In genomic region chr17:163514-164103, GRCh38 we compare ENCODE assay signal across 16 cellular contexts. TPM values are rescaled to one million over a fixed set of nuclear protein-coding genes. Genes with fewer than 3 reads are reported as not detected.
A peak's percentile ranks its signal among the peaks of the same experiment; 100 is the strongest.
DNase-seq lines count a peak whose midpoint lies in the region; ATAC-seq and TF ChIP-seq lines count a peak whose summit lies in the region.
"Had no signal": no experiment of that assay in that cellular context is flagged by ENCODE, and none has a peak within 500 bp of the region (broad histone marks: within the 10 kb centered on the region; RNA-seq: fewer than 3 reads in every experiment).

No MANE protein-coding gene starts in this region.

- H3K4ac ChIP-seq in neuronal stem cell (ENCODE audit: low read length) = peak overlapping the region; percentile 60

- no peaks in the 10 kb centered on the region for H4K20me1 ChIP-seq in GM23248 (ENCODE audit: insufficient read depth)
- no peaks in the 10 kb centered on the region for H4K20me1 ChIP-seq in OCI-LY3 (ENCODE audit: insufficient read depth, low read length)

- H2BK15ac ChIP-seq in neuronal stem cell (ENCODE audit: low read length) = peak overlapping the region; percentile 73

- peak overlapping the region; percentile 39 for H3K14ac ChIP-seq in neuronal stem cell (ENCODE audit: low read length)

- peak overlapping the region; percentile 35 for H2BK5ac ChIP-seq in neuronal stem cell (ENCODE audit: low read length)

- H3K36me3 ChIP-seq in GM23248 (ENCODE audit: low read depth) = no peaks in the 10 kb centered on the region
- no peaks in the 10 kb centered on the region for H3K36me3 ChIP-seq in OCI-LY3 (replicated peaks; ENCODE audit: low read depth, low read length)
- no peaks in the 10 kb centered on the region for H3K36me3 ChIP-seq in neuronal stem cell (replicated peaks in 1 of 2; ENCODE audit: control insufficient read depth in 2 of 2, insufficient read depth in 2 of 2, low read length in 2 of 2)

- peak overlapping the region; percentile 22 for H4K91ac ChIP-seq in neuronal stem cell (ENCODE audit: low read depth, low read length, poor library complexity)

- H2BK120ac ChIP-seq in neuronal stem cell (ENCODE audit: low read depth, low read length) = peak overlapping the region; percentile 26

- H3K4me2 ChIP-seq in GM23248 (ENCODE audit: unreplicated experiment) (no peak overlapping the region), OCI-LY3 (ENCODE audit: low read length) (peak overlapping the region; percentile 61), neuronal stem cell (ENCODE audit: insufficient read depth, low read length, poor library complexity, severe bottlenecking) (no peak overlapping the region)

- no peaks in the 10 kb centered on the region for H3F3A ChIP-seq in GM23248 (ENCODE audit: insufficient read depth)

- no peaks in the 10 kb centered on the region for H3K9me2 ChIP-seq in GM23248 (ENCODE audit: insufficient read depth)

- in situ Hi-C loops in GM23248 (cut with MboI) = no loop called here

- no peak for ATAC-seq in HG02571 (IDR thresholded peaks at IDR 0.05; ENCODE audit: unreplicated experiment)
- ATAC-seq: natural killer cell had no signal

- H3K79me1 ChIP-seq in neuronal stem cell (ENCODE audit: low read depth, low read length) = peaks cover 4% of the 10 kb centered on the region

- H3K23ac ChIP-seq in neuronal stem cell (ENCODE audit: low read depth, low read length, poor library complexity) = no peak overlapping the region

- peak overlapping the region; percentile 53 for H3K18ac ChIP-seq in neuronal stem cell (ENCODE audit: low read length)

- peak; percentile 48 for TF ChIP-seq CTCF in OCI-LY3 (IDR thresholded peaks at IDR 0.05; ENCODE audit: low read depth, low read length)
- TF ChIP-seq CTCF in epithelial cell of esophagus (IDR thresholded peaks at IDR 0.05; ENCODE audit: insufficient read depth, low read depth, low read length, missing control alignments) = peak; percentile 40

- DNase-seq in GM23248 (peak; percentile 14), epithelial cell of esophagus (ENCODE audit: low read depth) (no peak), neuronal stem cell (ENCODE audit: low spot score) (no peak), NCI-H524 (lab: John Stamatoyannopoulos, UW) (no peak), kidney glomerular epithelial cell (lab: John Stamatoyannopoulos, UW) (no peak), AML-193 (lab: John Stamatoyannopoulos, UW) (no peak)
- DNase-seq: activated CD4-positive, alpha-beta T cell treated with anti-CD3 and anti-CD28 coated beads, Interleukin-2, amount 50 U/mL, for 1 hour; aorta; effector CD8-positive, alpha-beta T cell; GF-D8; natural killer cell had no signal

- no peak overlapping the region for H3K9ac ChIP-seq in GM23248
- H3K9ac ChIP-seq in OCI-LY3 (ENCODE audit: low read length) = peak overlapping the region; percentile 35; the same call in 1 of the 2 replicates
- H3K9ac ChIP-seq in neuronal stem cell (ENCODE audit: low read depth, low read length, poor library complexity) = no peak overlapping the region

- H3K27ac ChIP-seq in GM23248 (no peak overlapping the region), OCI-LY3 (ENCODE audit: low read length) (no peak overlapping the region), neuronal stem cell (replicated peaks; ENCODE audit: low read length) (no peak overlapping the region)

- no peak overlapping the region for H3K4me3 ChIP-seq in GM23248
- H3K4me3 ChIP-seq in OCI-LY3 (ENCODE audit: low read length) = no peak overlapping the region
- no peak overlapping the region for H3K4me3 ChIP-seq in epithelial cell of esophagus (ENCODE audit: low read length)
- H3K4me3 ChIP-seq in neuronal stem cell (ENCODE audit: low read length in 2 of 2) = no peak overlapping the region

- H2AFZ ChIP-seq in GM23248 = no peak overlapping the region
- peak overlapping the region; percentile 79 for H2AFZ ChIP-seq in OCI-LY3 (ENCODE audit: low read depth, low read length)
- no peak overlapping the region for H2AFZ ChIP-seq in neuronal stem cell (ENCODE audit: low read length)

- H2AK5ac ChIP-seq in neuronal stem cell (ENCODE audit: low read depth, low read length) = peak overlapping the region; percentile 87

- H3K4me1 ChIP-seq in GM23248 (ENCODE audit: insufficient read depth) (no peaks in the 10 kb centered on the region), OCI-LY3 (ENCODE audit: low read length) (peaks cover 25% of the 10 kb centered on the region), neuronal stem cell (ENCODE audit: control insufficient read depth in 2 of 2, insufficient read depth in 1 of 2, low read depth in 1 of 2, low read length in 2 of 2) (peaks cover 0 to 6% of the 10 kb centered on the region in 2 donors)

- H3K79me2 ChIP-seq in GM23248 (ENCODE audit: insufficient read depth) (no peaks in the 10 kb centered on the region), OCI-LY3 (ENCODE audit: low read length) (no peaks in the 10 kb centered on the region)

- peak overlapping the region; percentile 87 for H2BK12ac ChIP-seq in neuronal stem cell (ENCODE audit: low read length)

- no peak overlapping the region for H4K8ac ChIP-seq in neuronal stem cell (ENCODE audit: low read depth, low read length)

- 75 to 76% methylated on average over 11 of the region's 11 CpGs for WGBS in GM23248 (ENCODE audit: low coverage in 1 of 2, low lambda C conversion rate in 2 of 2, missing lambda C conversion rate in 2 of 2), 2 experiments
- no CpG with 5 or more reads among the region's 11 CpGs for WGBS in neuronal stem cell (ENCODE audit: extremely low coverage in 2 of 2, insufficient read length in 2 of 2, insufficient replicate concordance in 1 of 2), 2 donors

- no peaks in the 10 kb centered on the region; the same call in 1 of the 2 replicates for H3K27me3 ChIP-seq in GM23248 (replicated peaks; ENCODE audit: insufficient read depth)
- H3K27me3 ChIP-seq in OCI-LY3 (ENCODE audit: low read depth, low read length) = no peaks in the 10 kb centered on the region
- peaks cover 0 to 25% (median 0%) of the 10 kb centered on the region in 3 experiments for H3K27me3 ChIP-seq in neuronal stem cell (ENCODE audit: control insufficient read depth in 3 of 3, insufficient read depth in 3 of 3, low read depth in 1 of 3, low read length in 3 of 3)

- H3K9me3 ChIP-seq in GM23248 (ENCODE audit: low read depth) (no peaks in the 10 kb centered on the region), OCI-LY3 (ENCODE audit: insufficient read depth, low read length) (no peaks in the 10 kb centered on the region), neuronal stem cell (replicated peaks in 1 of 2; ENCODE audit: control insufficient read depth in 2 of 2, insufficient read depth in 1 of 2, low read depth in 1 of 2, low read length in 2 of 2) (peaks cover 0 to 2% of the 10 kb centered on the region in 2 donors)

RNA-seq across cellular contexts. Expression of gene DOC2B, which starts 17.8 kb away (rescaled TPM):
- total RNA-seq in GM23248 (2014; rRNA removed; shearing (Covaris generic)) = not detected in 2 replicates
- 0.03 TPM in 1 of 2 replicates, not detected in the other for polyA plus RNA-seq in GM23248 (2016; fragmentation: Nextera tagmentation; extraction: Ambion mirVana)
- 5.0 TPM for polyA plus RNA-seq in neuronal stem cell (2013, experiment 1 of 2)
- 4.9 TPM for polyA plus RNA-seq in neuronal stem cell (2013, experiment 2 of 2)

RNA-seq across cellular contexts. Expression of gene SCGB1C2, which starts 26.2 kb away (rescaled TPM):
- not detected in 2 replicates for total RNA-seq in GM23248 (2014; rRNA removed; shearing (Covaris generic))
- not detected in 2 replicates for polyA plus RNA-seq in GM23248 (2016; fragmentation: Nextera tagmentation; extraction: Ambion mirVana)
- polyA plus RNA-seq in neuronal stem cell (2013, experiment 1 of 2) = not detected
- polyA plus RNA-seq in neuronal stem cell (2013, experiment 2 of 2) = not detected
- total RNA-seq: activated T-helper 17 cell treated with anti-CD3 and anti-CD28 coated beads, Interleukin-2, amount 50 U/mL, for 72 hours; aorta; left lobe of liver; M059J; natural killer cell had no signal
- polyA plus RNA-seq: aorta had no signal
